In genomic region chrX:153410888-153411254, GRCh38 we compare ENCODE assay signal across 10 cellular contexts. TPM values are rescaled to one million over a fixed set of nuclear protein-coding genes. Genes with fewer than 3 reads are reported as not detected.
DNase-seq lines count a peak whose midpoint lies in the region; ATAC-seq and TF ChIP-seq lines count a peak whose summit lies in the region.
"Had no signal": no experiment of that assay in that cellular context is flagged by ENCODE, and none has a peak within 500 bp of the region (broad histone marks: within the 10 kb centered on the region; RNA-seq: fewer than 3 reads in every experiment).

No MANE protein-coding gene starts in this region.

- H3K27me3 ChIP-seq in ovary: no peaks in the 10 kb centered on the region
- peaks cover 15% of the 10 kb centered on the region; the same call in 1 of the 2 replicates for H3K27me3 ChIP-seq in MM.1S (replicated peaks; ENCODE audit: insufficient read depth, low read length)

- DNase-seq in CD14-positive monocyte (ENCODE audit: low spot score) (no peak), ovary (no peak), MM.1S (no peak), NOMO-1 treated with DMSO at 0.1 percent for 48 hours (lab: John Stamatoyannopoulos, UW; ENCODE audit: unreplicated experiment) (no peak)
- no peak for DNase-seq in effector memory CD8-positive, alpha-beta T cell
- DNase-seq in effector CD4-positive, alpha-beta T cell: no peak
- DNase-seq: NCI-H446 had no signal

- H3K27me3 Mint-ChIP-seq in CD14-positive monocyte (ENCODE audit: low read depth in 3 of 3) (peaks cover 0 to 18% (median 8%) of the 10 kb centered on the region in 3 donors), IgD-negative memory B cell (peaks cover 3% of the 10 kb centered on the region)
- H3K27me3 Mint-ChIP-seq in effector memory CD8-positive, alpha-beta T cell: no peaks in the 10 kb centered on the region

- H3K36me3 ChIP-seq in ovary (no peaks in the 10 kb centered on the region), MM.1S (replicated peaks; ENCODE audit: insufficient read depth, low read length) (no peaks in the 10 kb centered on the region)

- no peaks in the 10 kb centered on the region for H4K20me1 ChIP-seq in MM.1S (ENCODE audit: insufficient read depth, low read length)

- no peak overlapping the region for H3K9ac ChIP-seq in MM.1S (ENCODE audit: low read length)

- TF ChIP-seq EP300 in ovary (IDR thresholded peaks at IDR 0.05): no peak

- H3K27ac Mint-ChIP-seq in CD14-positive monocyte (peak overlapping the region in 3 of 7 donors; percentile 4 to 66 (median 11)), IgD-negative memory B cell (peak overlapping the region in 1 of 3 donors; percentile 83)
- H3K27ac Mint-ChIP-seq in effector memory CD8-positive, alpha-beta T cell: peak overlapping the region in 1 of 2 donors; percentile 60

- no peak for ATAC-seq in effector memory CD8-positive, alpha-beta T cell (replicated peaks)
- ATAC-seq in GM19035 (IDR thresholded peaks at IDR 0.05; ENCODE audit: unreplicated experiment): no peak

- H3K27ac ChIP-seq in ovary: no peak overlapping the region
- H3K27ac ChIP-seq in MM.1S (ENCODE audit: low read length): no peak overlapping the region

- H3K36me3 Mint-ChIP-seq in CD14-positive monocyte (no peaks in the 10 kb centered on the region), IgD-negative memory B cell (no peaks in the 10 kb centered on the region)
- H3K36me3 Mint-ChIP-seq in effector memory CD8-positive, alpha-beta T cell (ENCODE audit: insufficient read depth): no peaks in the 10 kb centered on the region

- H3K9me2 ChIP-seq in MM.1S (replicated peaks; ENCODE audit: insufficient read depth, low read length): no peaks in the 10 kb centered on the region

- TF ChIP-seq CTCF in CD14-positive monocyte (IDR thresholded peaks at IDR 0.05) (no peak), ovary (IDR thresholded peaks at IDR 0.05) (no peak), MM.1S (IDR thresholded peaks at IDR 0.05; ENCODE audit: low read length) (no peak)

- intact Hi-C loops in CD14-positive monocyte (cut with micrococcal nuclease): no loop called here
- intact Hi-C loops in ovary (cut with DNase I): no loop called here

- H2AFZ ChIP-seq in MM.1S (ENCODE audit: low read length): no peak overlapping the region

- H3K4me3 Mint-ChIP-seq in CD14-positive monocyte (peak overlapping the region; percentile 21 to 66), IgD-negative memory B cell (peak overlapping the region; percentile 42 to 88 (median 68))
- H3K4me3 Mint-ChIP-seq in effector memory CD8-positive, alpha-beta T cell: peak overlapping the region; percentile 63 to 78

- H3K9me3 Mint-ChIP-seq in CD14-positive monocyte (peaks cover 0 to 1% (median 0%) of the 10 kb centered on the region in 7 donors), IgD-negative memory B cell (no peaks in the 10 kb centered on the region)
- H3K9me3 Mint-ChIP-seq in effector memory CD8-positive, alpha-beta T cell: no peaks in the 10 kb centered on the region

- TF ChIP-seq POLR2A in ovary (IDR thresholded peaks at IDR 0.05): no peak

- H3K4me3 ChIP-seq in ovary (peak overlapping the region; percentile 52), MM.1S (ENCODE audit: low read length) (no peak overlapping the region; the same call in 1 of the 2 replicates)

- WGBS in ovary, 3 donors: 47 to 63% (median 57%) methylated on average over 12 of the region's 12 CpGs

- H3K4me2 ChIP-seq in MM.1S (ENCODE audit: low read depth, low read length): no peak overlapping the region

- H3K4me1 Mint-ChIP-seq in CD14-positive monocyte: peaks cover 41% of the 10 kb centered on the region
- H3K4me1 Mint-ChIP-seq in IgD-negative memory B cell: peaks cover 7 to 12% (median 9%) of the 10 kb centered on the region in 3 donors
- H3K4me1 Mint-ChIP-seq in effector memory CD8-positive, alpha-beta T cell (ENCODE audit: low read depth in 2 of 2): peaks cover 7 to 13% of the 10 kb centered on the region in 2 donors

- H3K9me3 ChIP-seq in ovary: no peaks in the 10 kb centered on the region
- no peaks in the 10 kb centered on the region for H3K9me3 ChIP-seq in MM.1S (replicated peaks; ENCODE audit: insufficient read depth, low read length)

- H3K4me1 ChIP-seq in ovary (ENCODE audit: insufficient read depth) (no peaks in the 10 kb centered on the region), MM.1S (ENCODE audit: low read length) (no peaks in the 10 kb centered on the region)

- H3K79me2 ChIP-seq in MM.1S (ENCODE audit: low read length): no peaks in the 10 kb centered on the region

- H3F3A ChIP-seq in MM.1S (ENCODE audit: insufficient read depth, low read length): no peaks in the 10 kb centered on the region

RNA-seq across cellular contexts. Expression of gene ZFP92, which starts 0.4 kb away (rescaled TPM):
- polyA plus RNA-seq in CD14-positive monocyte (under 1 TPM; 0.04 to 0.13 TPM), IgD-negative memory B cell (0.21 TPM), ovary (1 to 10 TPM; 2.7 to 3.9 TPM)
- total RNA-seq in ovary: 1 to 10 TPM; 3.6 to 9.4 (median 4.0) TPM

RNA-seq across cellular contexts. Expression of gene PNMA6E, which starts 9.7 kb away (rescaled TPM):
- polyA plus RNA-seq in CD14-positive monocyte (not detected), IgD-negative memory B cell (not detected), ovary (1 to 10 TPM in 1 of 2 donors, under 1 TPM in 1; 0.10 to 3.5 TPM)
- 1 to 10 TPM in 5 of 7 donors, under 1 TPM in 2; 0.24 to 3.5 (median 2.5) TPM for total RNA-seq in ovary
- total RNA-seq: lung microvascular endothelial cell had no signal

RNA-seq across cellular contexts. Expression of gene TREX2, which starts 35.0 kb away (rescaled TPM):
- polyA plus RNA-seq in CD14-positive monocyte: not detected
- 0.84 TPM for polyA plus RNA-seq in IgD-negative memory B cell
- total RNA-seq in ovary: 1 to 10 TPM in 3 of 7 donors, under 1 TPM in 3, not detected in 1; 0.35 to 2.3 (median 1.0) TPM
- under 1 TPM in 1 of 2 donors, not detected in 1; 0.76 TPM for polyA plus RNA-seq in ovary

RNA-seq across cellular contexts. Expression of gene HAUS7, which starts 59.5 kb away (rescaled TPM):
- 10 to 100 TPM; 23.8 to 26.7 TPM for polyA plus RNA-seq in CD14-positive monocyte
- polyA plus RNA-seq in IgD-negative memory B cell: 27.6 TPM
- total RNA-seq in ovary: 10 to 100 TPM in 6 of 7 donors, 1 to 10 TPM in 1; 9.3 to 28.7 (median 18.7) TPM
- polyA plus RNA-seq in ovary: 10 to 100 TPM; 11.3 to 22.7 TPM
